Comparison of ENCODE assay signal across 25 cellular contexts in the genomic region with DNA sequence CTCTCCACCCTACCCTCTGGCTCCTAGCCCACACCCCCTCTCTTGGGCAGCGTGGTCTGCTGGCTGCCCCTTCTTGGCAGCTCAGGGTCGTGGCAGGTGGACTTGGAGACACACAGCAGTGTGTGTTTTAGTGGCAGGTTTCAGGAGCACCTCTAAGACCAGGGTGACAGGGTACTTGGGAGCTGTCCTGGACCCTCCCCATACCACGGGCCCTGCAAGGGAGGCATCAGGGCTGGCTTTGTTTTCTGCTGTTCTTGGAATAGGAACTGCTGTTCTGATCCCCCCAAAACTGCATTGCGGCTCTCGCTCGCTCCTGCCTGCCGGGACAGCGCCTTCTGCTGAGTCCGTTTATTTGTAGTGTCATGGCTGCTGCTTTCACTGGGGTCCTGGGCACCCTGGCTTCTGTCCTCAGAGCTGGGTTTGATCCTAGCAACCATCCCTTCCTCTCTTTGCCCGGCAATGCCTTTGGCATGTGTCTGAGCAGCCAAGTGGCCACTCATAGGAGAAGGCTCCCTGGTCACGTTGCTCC. TPM values are rescaled to one million over a fixed set of nuclear protein-coding genes. Genes with fewer than 3 reads are reported as not detected.
"Had no signal": no experiment of that assay in that cellular context is flagged by ENCODE, and none has a peak within 500 bp of the region (broad histone marks: within the 10 kb centered on the region; RNA-seq: fewer than 3 reads in every experiment).

No MANE protein-coding gene starts in this region.

- DNase-seq: head of caudate nucleus; hippocampal formation; kidney glomerular epithelial cell; left cardiac atrium; naive thymus-derived CD8-positive, alpha-beta T cell; occipital lobe; ovary; sigmoid colon; small intestine; spleen; stimulated activated CD4-positive, alpha-beta T cell treated with anti-CD3 and anti-CD28 coated beads, Interleukin-4, amount 100 ng/mL, for 24 hours; stimulated activated CD8-positive, alpha-beta memory T cell treated with anti-CD3 and anti-CD28 coated beads, Interleukin-4, amount 100 ng/mL, for 48 hours; stimulated activated naive CD4-positive, alpha-beta T cell treated with Interleukin-2 at 50 U/mL for 16 hours; stimulated activated naive CD8-positive, alpha-beta T cell treated with anti-CD3 and anti-CD28 coated beads, Interleukin-15, amount 100 ng/mL, for 72 hours; substantia nigra; uterus had no signal

- H3K36me3 ChIP-seq: neutrophil, ovary, right atrium auricular region, sigmoid colon, uterus had no signal

- H3K4me3 ChIP-seq: lung, ovary, right atrium auricular region, sigmoid colon, spleen, tibial nerve, uterus had no signal

- H3K9me3 ChIP-seq: neutrophil, ovary, right atrium auricular region, sigmoid colon, spleen, tibial nerve, uterus had no signal

- H3K27me3 ChIP-seq: ovary, right atrium auricular region, uterus had no signal

- H3K4me1 ChIP-seq: right atrium auricular region, uterus had no signal

- FAIRE-seq: keratinocyte, small intestine had no signal

- ATAC-seq: left cardiac atrium; left lobe of liver; naive thymus-derived CD8-positive, alpha-beta T cell; stimulated activated memory B cell treated with anti-CD40 and anti-IgM and Interleukin-4, amounts not matched to agents 10 μg/mL and 1 μg/mL and 100 μg/mL, for 72 hours had no signal

- H3K27ac ChIP-seq: neutrophil, ovary, right atrium auricular region, sigmoid colon, spleen, tibial nerve, uterus had no signal

RNA-seq across cellular contexts. Expression of gene COMP, which starts 12.2 kb away (rescaled TPM):
- total RNA-seq: left lobe of liver; naive thymus-derived CD8-positive, alpha-beta T cell; neural crest cell; occipital lobe; pulmonary artery endothelial cell; spleen had no signal
- polyA plus RNA-seq: keratinocyte; naive thymus-derived CD8-positive, alpha-beta T cell had no signal
